Comparison of ENCODE assay signal across 8 cellular contexts in the genomic region with DNA sequence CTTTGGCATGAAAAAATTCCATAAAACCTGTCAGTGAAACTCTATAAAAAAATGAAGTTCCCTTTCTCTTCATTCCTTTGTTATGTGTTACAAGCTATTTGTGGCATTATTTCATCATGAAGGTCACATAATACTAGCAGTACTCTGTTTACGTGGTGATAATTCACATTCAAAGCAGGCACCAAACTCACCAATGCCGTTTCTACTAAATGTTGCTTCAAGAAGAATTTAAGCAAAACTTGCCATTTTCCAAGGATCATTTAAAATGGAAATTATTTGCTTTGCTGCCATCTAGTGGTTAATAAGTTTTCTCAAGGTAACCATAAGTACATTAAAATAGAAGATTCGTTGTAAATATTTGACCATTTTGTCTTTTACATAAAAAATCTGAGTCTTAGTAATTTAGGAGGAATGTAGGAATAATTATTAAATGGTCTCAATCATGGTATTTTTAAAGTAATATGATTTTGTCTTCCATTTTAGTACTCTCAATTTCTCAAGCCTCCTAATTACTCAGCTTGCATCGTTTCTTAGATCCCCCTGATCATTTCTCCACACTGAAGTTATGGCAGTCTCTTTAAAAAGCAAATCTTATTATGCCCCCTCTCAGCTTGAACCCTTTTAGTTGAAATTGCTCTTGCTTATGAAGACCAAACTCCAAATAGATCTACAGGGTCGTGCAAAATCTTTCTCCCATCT.
DNase-seq lines count a peak whose midpoint lies in the region; TF ChIP-seq lines count a peak whose summit lies in the region.

No MANE protein-coding gene starts in this region.

- no peak overlapping the region for H2AFZ ChIP-seq in PC-9

- H3K27me3 ChIP-seq in PC-9 (ENCODE audit: insufficient read depth, low read depth) (no peaks in the 10 kb centered on the region), esophagus squamous epithelium (no peaks in the 10 kb centered on the region)
- no peaks in the 10 kb centered on the region for H3K27me3 ChIP-seq in effector memory CD4-positive, alpha-beta T cell (replicated peaks; ENCODE audit: control insufficient read depth, insufficient read depth, low read length, poor library complexity, severe bottlenecking)

- no TSS peak for BruUV-seq in PC-9 (replicated peaks; lab: Mats Ljungman, UMichigan)

- no peaks in the 10 kb centered on the region for H3K9me3 ChIP-seq in PC-9 (ENCODE audit: insufficient read depth, low read depth)
- no peaks in the 10 kb centered on the region for H3K9me3 ChIP-seq in esophagus squamous epithelium
- no peaks in the 10 kb centered on the region for H3K9me3 ChIP-seq in effector memory CD4-positive, alpha-beta T cell (ENCODE audit: control insufficient read depth, low read length)

- intact Hi-C loops in PC-9 (cut with micrococcal nuclease; ENCODE audit: unreplicated experiment), result loop anchor here (2.0 kb wide), 1 partner anchor 203 kb away; no protein-coding TSS in a partner anchor
- intact Hi-C loops in esophagus squamous epithelium (cut with DNase I), result loop anchor here (10.0 kb wide), 1 partner anchor 201 kb away; no protein-coding TSS in a partner anchor

- no peak overlapping the region for H3K27ac ChIP-seq in PC-9
- H3K27ac ChIP-seq in esophagus squamous epithelium, result no peak overlapping the region
- no peak overlapping the region for H3K27ac ChIP-seq in effector memory CD4-positive, alpha-beta T cell (ENCODE audit: insufficient read depth, low read length, poor library complexity, severe bottlenecking)

- TF ChIP-seq CTCF in PC-9 (conservative IDR thresholded peaks at IDR 0.05), result peak; percentile 85
- TF ChIP-seq CTCF in esophagus squamous epithelium (IDR thresholded peaks at IDR 0.05), result peak; percentile 42 to 74 (median 54)

- H3F3A ChIP-seq in PC-9 (ENCODE audit: insufficient read depth, low read depth), result peaks cover 9% of the 10 kb centered on the region; the same call in 1 of the 2 replicates

- no peaks in the 10 kb centered on the region for H3K4me1 ChIP-seq in PC-9 (replicated peaks; ENCODE audit: insufficient read depth)
- H3K4me1 ChIP-seq in esophagus squamous epithelium, result no peaks in the 10 kb centered on the region
- no peaks in the 10 kb centered on the region for H3K4me1 ChIP-seq in effector memory CD4-positive, alpha-beta T cell (ENCODE audit: control insufficient read depth, insufficient read depth, low read length, poor library complexity, severe bottlenecking)

- H3K4me2 ChIP-seq in PC-9, result no peak overlapping the region

- 0 out of 2 replicates have a peak, but pooled peaks cover 5% of the 10 kb centered on the region for H4K20me1 ChIP-seq in PC-9 (ENCODE audit: insufficient read depth)

- DNase-seq in COLO829 (ENCODE audit: low spot score), result peak; percentile 42
- peak; percentile 29 for DNase-seq in HS-27A (ENCODE audit: low read depth)
- peak in 1 of 2 experiments; percentile 53 for DNase-seq in PC-9
- no peak for DNase-seq in esophagus squamous epithelium (lab: John Stamatoyannopoulos, UW)
- peak; percentile 71 for DNase-seq in pons (ENCODE audit: low spot score)
- DNase-seq in COLO668 (lab: John Stamatoyannopoulos, UW; ENCODE audit: unreplicated experiment), result no peak
- no peak for DNase-seq in NCI-H128 (lab: John Stamatoyannopoulos, UW; ENCODE audit: unreplicated experiment)
- no peak for DNase-seq in effector memory CD4-positive, alpha-beta T cell

- no peaks in the 10 kb centered on the region for H3K9me2 ChIP-seq in PC-9 (ENCODE audit: insufficient read depth)

- CTCF ChIA-PET in PC-9 (lab: Charles Lee), result interaction anchor here (0.6 to 0.9 kb wide), 4 partner anchors 17 to 1285 kb away, joined by 3 to 4 read pairs (median 3); no protein-coding TSS in a partner anchor

- TF ChIP-seq POLR2A in esophagus squamous epithelium (IDR thresholded peaks at IDR 0.05), result no peak

- H3K36me3 ChIP-seq in PC-9 (ENCODE audit: low read depth) (no peaks in the 10 kb centered on the region), esophagus squamous epithelium (peaks cover 0 to 45% (median 0%) of the 10 kb centered on the region in 3 donors)
- no peaks in the 10 kb centered on the region for H3K36me3 ChIP-seq in effector memory CD4-positive, alpha-beta T cell (ENCODE audit: control insufficient read depth, insufficient read depth, low read length)

- WGBS in esophagus squamous epithelium, 2 donors, result 37 to 39% methylated on average over 5 of the region's 5 CpGs

- H3K4me3 ChIP-seq in PC-9 (no peak overlapping the region), esophagus squamous epithelium (no peak overlapping the region)
- H3K4me3 ChIP-seq in effector memory CD4-positive, alpha-beta T cell (ENCODE audit: insufficient read depth, low read depth, low read length, poor library complexity, severe bottlenecking), result no peak overlapping the region

- POLR2A ChIA-PET in PC-9 (lab: Charles Lee; ENCODE audit: unreplicated experiment), result no interaction called here

- H3K79me2 ChIP-seq in PC-9 (ENCODE audit: low read depth), result no peaks in the 10 kb centered on the region

Comparison
In these comparisons a context has a peak if more than half of its experiments do, and no peak if none do; other contexts are left out.
1. DNase-seq: peak in COLO829 (single experiment), HS-27A (single experiment) and pons (single experiment); none in esophagus squamous epithelium (single experiment), COLO668 (single experiment), NCI-H128 (single experiment) and effector memory CD4-positive, alpha-beta T cell (0 of 3).